7 cellular contexts compared by ENCODE assay signal in the genomic region with DNA sequence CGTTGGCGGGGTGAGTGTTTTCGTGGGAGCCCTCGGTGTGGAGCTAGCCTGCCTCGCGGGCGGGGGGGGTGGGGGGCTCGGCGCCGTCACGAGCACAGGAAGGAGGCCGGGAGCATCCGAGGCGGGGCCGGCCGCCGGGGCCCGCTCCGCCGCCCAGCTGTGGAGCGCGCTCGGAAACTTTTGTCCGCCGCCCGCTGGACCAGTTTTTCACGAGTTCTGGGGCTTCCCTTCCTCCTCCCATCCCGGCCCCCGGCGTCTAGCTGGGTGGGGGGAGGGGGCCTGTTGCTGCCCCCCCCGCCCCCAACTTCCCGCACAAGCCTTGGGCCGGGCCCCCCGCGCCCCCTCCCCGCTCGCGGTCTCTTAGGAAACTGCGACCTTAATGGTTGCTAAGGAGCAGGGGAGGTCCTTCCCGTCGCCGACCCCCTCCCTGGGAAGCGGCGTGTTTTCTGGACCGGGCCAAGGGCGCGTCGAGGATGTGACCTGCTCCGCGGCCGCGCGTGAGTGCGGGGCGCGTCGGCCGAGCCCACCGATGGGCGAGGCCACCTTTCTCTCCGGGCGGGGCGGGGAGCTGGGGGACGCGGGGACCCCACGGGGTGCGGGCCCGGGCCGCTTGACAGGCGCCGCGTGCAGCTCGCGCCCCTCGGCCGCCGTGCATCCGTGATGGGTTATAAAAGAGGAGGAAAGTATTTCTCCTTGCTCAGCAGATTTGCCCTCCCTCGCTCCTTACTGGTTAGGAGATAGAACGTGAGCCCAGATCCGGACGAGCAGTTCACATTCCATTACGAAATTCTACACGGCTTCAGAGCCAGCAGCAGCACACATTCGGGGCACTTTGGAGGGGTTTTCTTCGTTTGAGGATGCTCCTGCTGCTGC. TPM values are rescaled to one million over a fixed set of nuclear protein-coding genes. Genes with fewer than 3 reads are reported as not detected.
DNase-seq lines count a peak whose midpoint lies in the region; ATAC-seq and TF ChIP-seq lines count a peak whose summit lies in the region.

No MANE protein-coding gene starts in this region.

- no peaks in the 10 kb centered on the region for H3K9me3 ChIP-seq in lung (ENCODE audit: control insufficient read depth in 2 of 2, insufficient read depth in 1 of 2, low read length in 1 of 2)

- H3K4me3 Mint-ChIP-seq in activated CD4-positive, alpha-beta T cell treated with anti-CD3 and anti-CD28 coated beads, Interleukin-2, amount 10 ng/mL, durations not matched to agents 24 days and 14 days, result peak overlapping the region; percentile 93
- peak overlapping the region; percentile 88 for H3K4me3 Mint-ChIP-seq in stimulated activated memory B cell treated with anti-CD40 and anti-IgM and Interleukin-4, amounts not matched to agents 10 μg/mL and 1 μg/mL and 100 μg/mL, for 72 hours

- H3K4me3 ChIP-seq in lung, result peak overlapping the region; percentile 84

- peak; percentile 4 for TF ChIP-seq POLR2A in GM19099 (IDR thresholded peaks at IDR 0.05; ENCODE audit: extremely low read depth, insufficient read length, low read depth)

- H3K4me1 ChIP-seq in lung (ENCODE audit: control insufficient read depth in 2 of 2, insufficient read depth in 2 of 2, low read length in 2 of 2), result peaks cover 3 to 4% of the 10 kb centered on the region in 2 donors

- no peak for TF ChIP-seq CTCF in lung (IDR thresholded peaks at IDR 0.05; ENCODE audit: control extremely low read depth, extremely low read depth)

- H3K36me3 ChIP-seq in lung (ENCODE audit: control insufficient read depth in 2 of 2, insufficient read depth in 2 of 2, low read length in 2 of 2), result no peaks in the 10 kb centered on the region

- H3K27ac Mint-ChIP-seq in activated CD4-positive, alpha-beta T cell treated with anti-CD3 and anti-CD28 coated beads, Interleukin-2, amount 10 ng/mL, durations not matched to agents 24 days and 14 days, result peak overlapping the region; percentile 88
- peak overlapping the region; percentile 94 for H3K27ac Mint-ChIP-seq in stimulated activated memory B cell treated with anti-CD40 and anti-IgM and Interleukin-4, amounts not matched to agents 10 μg/mL and 1 μg/mL and 100 μg/mL, for 72 hours

- intact Hi-C loops in activated CD4-positive, alpha-beta T cell treated with anti-CD3 and anti-CD28 coated beads, Interleukin-2, amount 10 ng/mL, durations not matched to agents 24 days and 14 days (cut with micrococcal nuclease), result loop anchor here (1.0 kb wide), 1 partner anchor 28 kb away; no protein-coding TSS in a partner anchor

- no peaks in the 10 kb centered on the region for H3K27me3 ChIP-seq in lung (ENCODE audit: control insufficient read depth, insufficient read depth)

- peak; percentile 45 for DNase-seq in NCI-H1694 treated with DMSO at 0.1 percent for 48 hours (lab: John Stamatoyannopoulos, UW)
- peak; percentile 80 for DNase-seq in activated CD4-positive, alpha-beta T cell treated with anti-CD3 and anti-CD28 coated beads, Interleukin-2, amount 10 ng/mL, durations not matched to agents 24 days and 14 days
- peak; percentile 28 for DNase-seq in effector CD4-positive, alpha-beta T cell
- peak; percentile 62 for DNase-seq in lung (ENCODE audit: low spot score)
- DNase-seq in OCI-M2 (lab: John Stamatoyannopoulos, UW; ENCODE audit: unreplicated experiment), result no peak

- H3K4me1 Mint-ChIP-seq in activated CD4-positive, alpha-beta T cell treated with anti-CD3 and anti-CD28 coated beads, Interleukin-2, amount 10 ng/mL, durations not matched to agents 24 days and 14 days, result peaks cover 44% of the 10 kb centered on the region
- H3K4me1 Mint-ChIP-seq in stimulated activated memory B cell treated with anti-CD40 and anti-IgM and Interleukin-4, amounts not matched to agents 10 μg/mL and 1 μg/mL and 100 μg/mL, for 72 hours, result peaks cover 49% of the 10 kb centered on the region

- H3K36me3 Mint-ChIP-seq in activated CD4-positive, alpha-beta T cell treated with anti-CD3 and anti-CD28 coated beads, Interleukin-2, amount 10 ng/mL, durations not matched to agents 24 days and 14 days (ENCODE audit: low read depth), result peaks cover 2% of the 10 kb centered on the region
- no peaks in the 10 kb centered on the region for H3K36me3 Mint-ChIP-seq in stimulated activated memory B cell treated with anti-CD40 and anti-IgM and Interleukin-4, amounts not matched to agents 10 μg/mL and 1 μg/mL and 100 μg/mL, for 72 hours

- H3K27ac ChIP-seq in lung (ENCODE audit: low read depth in 1 of 2, low read length in 1 of 2), result peak overlapping the region; percentile 97 to 98

- 1% methylated on average over 71 to 86 of the region's 86 CpGs for WGBS in lung, 2 donors

- H3K27me3 Mint-ChIP-seq in activated CD4-positive, alpha-beta T cell treated with anti-CD3 and anti-CD28 coated beads, Interleukin-2, amount 10 ng/mL, durations not matched to agents 24 days and 14 days, result peaks cover 8% of the 10 kb centered on the region
- no peaks in the 10 kb centered on the region for H3K27me3 Mint-ChIP-seq in stimulated activated memory B cell treated with anti-CD40 and anti-IgM and Interleukin-4, amounts not matched to agents 10 μg/mL and 1 μg/mL and 100 μg/mL, for 72 hours

- peak; percentile 37 for ATAC-seq in lung (ENCODE audit: insufficient read depth, low FRiP score)
- peak; percentile 2 for ATAC-seq in stimulated activated memory B cell treated with anti-CD40 and anti-IgM and Interleukin-4, amounts not matched to agents 10 μg/mL and 1 μg/mL and 100 μg/mL, for 72 hours

- H3K9me3 Mint-ChIP-seq in activated CD4-positive, alpha-beta T cell treated with anti-CD3 and anti-CD28 coated beads, Interleukin-2, amount 10 ng/mL, durations not matched to agents 24 days and 14 days, result no peaks in the 10 kb centered on the region
- H3K9me3 Mint-ChIP-seq in stimulated activated memory B cell treated with anti-CD40 and anti-IgM and Interleukin-4, amounts not matched to agents 10 μg/mL and 1 μg/mL and 100 μg/mL, for 72 hours, result no peaks in the 10 kb centered on the region

RNA-seq across cellular contexts. Expression of a gene that starts 1.4 kb away (rescaled TPM):
- total RNA-seq in activated CD4-positive, alpha-beta T cell treated with anti-CD3 and anti-CD28 coated beads, Interleukin-2, amount 10 ng/mL, durations not matched to agents 24 days and 14 days, result 13.9 and 16.8 TPM in 2 replicates
- 10 to 100 TPM; 50.7 to 54.7 TPM for total RNA-seq in lung
- polyA plus RNA-seq in lung, result 10 to 100 TPM in 1 of 2 donors, 1 to 10 TPM in 1; 8.9 to 11.5 TPM
